In the genomic region with DNA sequence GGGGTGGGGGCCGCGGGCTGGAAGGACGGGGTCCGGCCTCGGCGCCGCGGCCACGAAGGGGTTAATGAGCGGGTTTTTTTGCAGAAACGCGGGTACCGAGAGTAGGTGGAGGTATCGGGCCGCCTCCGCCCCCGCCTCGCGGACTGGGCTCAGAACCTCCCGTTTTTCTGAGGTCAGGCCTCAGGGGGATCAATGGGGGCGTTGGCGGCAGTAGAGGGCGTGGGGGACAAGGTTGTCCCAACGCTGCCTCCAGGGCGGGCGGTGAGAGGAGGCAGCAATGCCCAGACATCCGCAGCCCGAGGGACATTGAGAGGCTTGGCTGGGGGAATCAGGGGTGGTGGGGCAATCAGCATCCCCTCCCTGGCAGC, we compare ENCODE assay signal across 12 cellular contexts. TPM values are rescaled to one million over a fixed set of nuclear protein-coding genes. Genes with fewer than 3 reads are reported as not detected.
A peak's percentile ranks its signal among the peaks of the same experiment; 100 is the strongest.
DNase-seq lines count a peak whose midpoint lies in the region; TF ChIP-seq lines count a peak whose summit lies in the region.
"Had no signal": no experiment of that assay in that cellular context is flagged by ENCODE, and none has a peak within 500 bp of the region (broad histone marks: within the 10 kb centered on the region; RNA-seq: fewer than 3 reads in every experiment).

No MANE protein-coding gene starts in this region.

- H3K4me1 ChIP-seq in BE2C, result no peaks in the 10 kb centered on the region
- no peaks in the 10 kb centered on the region for H3K4me1 ChIP-seq in endodermal cell (ENCODE audit: control insufficient read depth, insufficient read depth, low read length)

- DNase-seq in BE2C (peak; percentile 38), LNCaP clone FGC (ENCODE audit: low read depth) (no peak), endodermal cell (no peak), neural crest cell (ENCODE audit: low read depth, low spot score) (no peak), epidermal melanocyte (ENCODE audit: insufficient read length, low spot score) (no peak), SIG-M5 (lab: John Stamatoyannopoulos, UW) (no peak), NCI-H187 treated with DMSO at 0.1 percent for 48 hours (lab: John Stamatoyannopoulos, UW) (no peak)
- DNase-seq in activated naive CD8-positive, alpha-beta T cell treated with anti-CD3 and anti-CD28 coated beads for 36 hours, result no peak
- DNase-seq: activated gamma-delta T cell treated with Interleukin-2 at 50 U/mL for 16 hours; DMS153; NCI-H1694; stimulated activated CD8-positive, alpha-beta memory T cell treated with anti-CD3 and anti-CD28 coated beads, Interleukin-4, amount 100 ng/mL, for 48 hours had no signal

- H3K9me3 Mint-ChIP-seq in endodermal cell (no peaks in the 10 kb centered on the region), neural crest cell (no peaks in the 10 kb centered on the region)
- no peaks in the 10 kb centered on the region for H3K9me3 Mint-ChIP-seq in activated naive CD8-positive, alpha-beta T cell treated with anti-CD3 and anti-CD28 coated beads for 36 hours

- H3K4me3 ChIP-seq in BE2C (ENCODE audit: low read depth, low read length) (peak overlapping the region; percentile 64), LNCaP clone FGC (ENCODE audit: low read depth, low read length) (peak overlapping the region; percentile 51), endodermal cell (ENCODE audit: low read length) (peak overlapping the region; percentile 76)

- H3K27ac ChIP-seq in endodermal cell (ENCODE audit: low read depth, low read length), result no peak overlapping the region

- H3K4me3 Mint-ChIP-seq in endodermal cell, result peak overlapping the region; percentile 57
- H3K4me3 Mint-ChIP-seq in neural crest cell, result peak overlapping the region; percentile 75
- H3K4me3 Mint-ChIP-seq in activated naive CD8-positive, alpha-beta T cell treated with anti-CD3 and anti-CD28 coated beads for 36 hours, result no peak overlapping the region

- H3K27me3 ChIP-seq in BE2C, result no peaks in the 10 kb centered on the region
- H3K27me3 ChIP-seq in endodermal cell (ENCODE audit: control insufficient read depth, insufficient read depth, low read length, poor library complexity, severe bottlenecking), result no peaks in the 10 kb centered on the region

- WGBS in endodermal cell (ENCODE audit: insufficient coverage in 1 of 2, insufficient read length in 1 of 2), 2 experiments, result 1 to 20% methylated on average over 3 to 18 of the region's 28 CpGs

- H3K9ac ChIP-seq in endodermal cell (ENCODE audit: extremely low read depth, low read length, poor library complexity, severe bottlenecking), result peak overlapping the region; percentile 73

- H3K27me3 Mint-ChIP-seq in endodermal cell (ENCODE audit: insufficient read depth) (peaks cover 14% of the 10 kb centered on the region), neural crest cell (ENCODE audit: low read depth) (no peaks in the 10 kb centered on the region)
- peaks cover 24% of the 10 kb centered on the region for H3K27me3 Mint-ChIP-seq in activated naive CD8-positive, alpha-beta T cell treated with anti-CD3 and anti-CD28 coated beads for 36 hours

- H3K36me3 Mint-ChIP-seq in endodermal cell (ENCODE audit: low read depth) (no peaks in the 10 kb centered on the region), neural crest cell (ENCODE audit: low read depth) (no peaks in the 10 kb centered on the region)
- no peaks in the 10 kb centered on the region for H3K36me3 Mint-ChIP-seq in activated naive CD8-positive, alpha-beta T cell treated with anti-CD3 and anti-CD28 coated beads for 36 hours

- no peak overlapping the region for H3K27ac Mint-ChIP-seq in endodermal cell
- no peak overlapping the region for H3K27ac Mint-ChIP-seq in neural crest cell (ENCODE audit: unreplicated experiment)
- no peak overlapping the region for H3K27ac Mint-ChIP-seq in activated naive CD8-positive, alpha-beta T cell treated with anti-CD3 and anti-CD28 coated beads for 36 hours

- H3K9me3 ChIP-seq in BE2C, result no peaks in the 10 kb centered on the region
- no peaks in the 10 kb centered on the region for H3K9me3 ChIP-seq in endodermal cell (ENCODE audit: control insufficient read depth, low read length)

- H3K4me1 Mint-ChIP-seq in endodermal cell (no peaks in the 10 kb centered on the region), neural crest cell (peaks cover 12% of the 10 kb centered on the region)
- peaks cover 5% of the 10 kb centered on the region for H3K4me1 Mint-ChIP-seq in activated naive CD8-positive, alpha-beta T cell treated with anti-CD3 and anti-CD28 coated beads for 36 hours

- TF ChIP-seq CTCF in BE2C (IDR thresholded peaks at IDR 0.05; ENCODE audit: low read depth, low read length), result no peak
- TF ChIP-seq CTCF in LNCaP clone FGC (IDR thresholded peaks at IDR 0.05; ENCODE audit: control insufficient read depth, extremely low read depth, insufficient read depth), result no peak
- TF ChIP-seq CTCF in endodermal cell (conservative IDR thresholded peaks at IDR 0.05), result no peak
- TF ChIP-seq CTCF in neural crest cell (conservative IDR thresholded peaks at IDR 0.05), result no peak

- H3K36me3 ChIP-seq in BE2C (no peaks in the 10 kb centered on the region), endodermal cell (ENCODE audit: control insufficient read depth, insufficient read depth, low read length) (no peaks in the 10 kb centered on the region)

RNA-seq across cellular contexts. Expression of gene PRODH, which starts 34.8 kb away (rescaled TPM):
- 1.4 TPM for polyA plus RNA-seq in BE2C (2012; ENCODE audit: insufficient read depth, insufficient read length, low read depth)
- total RNA-seq in endodermal cell, result 10 to 100 TPM; 65.1 to 67.5 TPM
- 14.1 TPM for polyA plus RNA-seq in endodermal cell (2013, experiment 1 of 2)
- 10.5 TPM for polyA plus RNA-seq in endodermal cell (2013, experiment 2 of 2)
- total RNA-seq in neural crest cell, result 0.09 and 1.3 TPM in 2 replicates
- total RNA-seq in activated naive CD8-positive, alpha-beta T cell treated with anti-CD3 and anti-CD28 coated beads for 36 hours, result not detected

Comparison
In these comparisons a context has a peak if more than half of its experiments do, and no peak if none do; other contexts are left out.
1. RNA of gene PRODH, which starts 34.8 kb away (total RNA-seq): 65.1 to 67.5 TPM in endodermal cell; 0.09 to 1.3 TPM in neural crest cell and not detected in activated naive CD8-positive, alpha-beta T cell treated with anti-CD3 and anti-CD28 coated beads for 36 hours; every median in the first group is over 10 times any median in the second.
2. Peak in every context shown above with its lines, with median percentiles within 50 percentile points of each other: H3K4me3 ChIP-seq.